17 cellular contexts compared by ENCODE assay signal in the genomic region with DNA sequence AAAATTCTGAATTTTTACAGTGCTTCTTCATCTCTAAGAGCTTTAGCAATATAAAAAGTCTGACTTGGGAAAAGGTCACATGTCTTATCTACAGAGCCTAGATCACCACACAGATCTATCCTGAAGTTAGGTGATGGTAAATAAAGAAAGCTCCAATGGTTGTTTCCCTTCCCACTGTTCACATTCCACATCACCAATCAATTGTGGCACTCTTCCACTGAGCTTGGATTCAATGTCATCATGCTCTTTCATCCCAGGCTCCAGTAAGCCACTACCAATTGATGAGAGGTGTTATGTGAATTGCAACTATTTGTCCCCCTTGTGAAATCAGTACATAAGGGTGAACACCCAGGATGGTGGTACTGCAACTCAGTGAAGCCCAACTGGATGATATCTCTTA. TPM values are rescaled to one million over a fixed set of nuclear protein-coding genes. Genes with fewer than 3 reads are reported as not detected.
DNase-seq lines count a peak whose midpoint lies in the region; ATAC-seq, FAIRE-seq and TF ChIP-seq lines count a peak whose summit lies in the region.
"Had no signal": no experiment of that assay in that cellular context is flagged by ENCODE, and none has a peak within 500 bp of the region (broad histone marks: within the 10 kb centered on the region; RNA-seq: fewer than 3 reads in every experiment).

No MANE protein-coding gene starts in this region.

- H3K27me3 Mint-ChIP-seq in WTC11 (ENCODE audit: low read depth): no peaks in the 10 kb centered on the region
- H3K27me3 Mint-ChIP-seq: CD8-positive, alpha-beta memory T cell; IgD-negative memory B cell had no signal

- H3K4me1 Mint-ChIP-seq in WTC11: peaks cover 44% of the 10 kb centered on the region

- no peaks in the 10 kb centered on the region for H3K9me3 Mint-ChIP-seq in WTC11
- H3K9me3 Mint-ChIP-seq: CD8-positive, alpha-beta memory T cell; HFFc6; IgD-negative memory B cell had no signal

- DNase-seq in HTR-8/SVneo (ENCODE audit: insufficient read length, low spot score) (no peak), WTC11 (ENCODE audit: low spot score) (no peak), left lobe of liver (ENCODE audit: low spot score) (peak; percentile 74), NCI-H510A (lab: John Stamatoyannopoulos, UW) (no peak), C1 segment of cervical spinal cord (lab: John Stamatoyannopoulos, UW) (no peak), NCI-H1436 (lab: John Stamatoyannopoulos, UW) (no peak), AML-193 (lab: John Stamatoyannopoulos, UW) (no peak)
- DNase-seq: Caco-2; CD8-positive, alpha-beta memory T cell; DMS53; GF-D8; GM23248; HCEC 1CT; HFFc6; KG1 had no signal

- peak; percentile 79 for FAIRE-seq in HTR-8/SVneo (lab: Jason Lieb, UNC)
- FAIRE-seq: A549 had no signal

- CTCF ChIA-PET in WTC11 (lab: Charles Lee): interaction anchor here (0.7 to 2.3 kb wide), 7 partner anchors 10 to 369 kb away, joined by 3 to 14 read pairs (median 4); a partner anchor contains a TSS

- H3K36me3 Mint-ChIP-seq in WTC11: no peaks in the 10 kb centered on the region

- no peak overlapping the region for H3K4me3 Mint-ChIP-seq in WTC11
- H3K4me3 Mint-ChIP-seq: CD8-positive, alpha-beta memory T cell; HFFc6; IgD-negative memory B cell had no signal

- peak overlapping the region; percentile 99; the same call in 1 of the 2 replicates for H3K27ac Mint-ChIP-seq in WTC11
- H3K27ac Mint-ChIP-seq: CD8-positive, alpha-beta memory T cell; HFFc6; IgD-negative memory B cell had no signal

- no peak for TF ChIP-seq CTCF in WTC11 (IDR thresholded peaks at IDR 0.05)

- ATAC-seq in WTC11 (peak; percentile 40; the same call in 1 of the 2 replicates), left lobe of liver (peak; percentile 86)
- ATAC-seq: A549 had no signal

- POLR2A ChIA-PET in WTC11 (lab: Charles Lee): no interaction called here

TF ChIP-seq in WTC11, 78 proteins besides CTCF, POLR2A, EP300 and RAD21:
- no peak for TF ChIP-seq SOX15 (CRISPR knock-in tag; IDR thresholded peaks at IDR 0.05)
- TF ChIP-seq, protein P1, sequence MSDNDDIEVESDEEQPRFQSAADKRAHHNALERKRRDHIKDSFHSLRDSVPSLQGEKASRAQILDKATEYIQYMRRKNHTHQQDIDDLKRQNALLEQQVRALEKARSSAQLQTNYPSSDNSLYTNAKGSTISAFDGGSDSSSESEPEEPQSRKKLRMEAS (CRISPR knock-in tag; IDR thresholded peaks at IDR 0.05): 0 out of 2 replicates have a peak, but pooled peaks have one; percentile 5

RNA-seq across cellular contexts. Expression of a gene that starts 47.8 kb away (rescaled TPM):
- total RNA-seq in WTC11 (2021) (19.7 to 20.9 TPM (median 20.6 TPM) in 3 replicates), left lobe of liver (15.0 TPM)

RNA-seq across cellular contexts. Expression of a gene that starts 55.3 kb away (rescaled TPM):
- 1.9 to 2.5 TPM (median 2.2 TPM) in 3 replicates for total RNA-seq in WTC11 (2021)
- 0.70 TPM for total RNA-seq in left lobe of liver

RNA-seq across cellular contexts. Expression of a gene that starts 55.7 kb away (rescaled TPM):
- 18.7 to 22.6 TPM (median 20.4 TPM) in 3 replicates for total RNA-seq in WTC11 (2021)
- total RNA-seq in left lobe of liver: 12.5 TPM

RNA-seq across cellular contexts. Expression of a gene that starts 57.4 kb away (rescaled TPM):
- 74.5 to 87.7 TPM (median 75.2 TPM) in 3 replicates for total RNA-seq in WTC11 (2021)
- 79.5 TPM for total RNA-seq in left lobe of liver
